9 cellular contexts compared by ENCODE assay signal in genomic region chr1:54249798-54250497, GRCh38. TPM values are rescaled to one million over a fixed set of nuclear protein-coding genes. Genes with fewer than 3 reads are reported as not detected.
DNase-seq lines count a peak whose midpoint lies in the region; ATAC-seq and TF ChIP-seq lines count a peak whose summit lies in the region.
"Had no signal": no experiment of that assay in that cellular context is flagged by ENCODE, and none has a peak within 500 bp of the region (broad histone marks: within the 10 kb centered on the region; RNA-seq: fewer than 3 reads in every experiment).

No MANE protein-coding gene starts in this region.

- no peaks in the 10 kb centered on the region for H3K27me3 ChIP-seq in heart right ventricle
- H3K27me3 ChIP-seq in stomach: no peaks in the 10 kb centered on the region

- DNase-seq in DMS 273 (lab: John Stamatoyannopoulos, UW; ENCODE audit: unreplicated experiment) (peak; percentile 60), DMS 273 treated with DMSO at 0.1 percent for 48 hours (lab: John Stamatoyannopoulos, UW) (no peak), SW480 (ENCODE audit: low spot score) (peak; percentile 83), heart right ventricle (no peak), stomach (no peak), coronary artery (ENCODE audit: low spot score) (no peak)

- H3K36me3 ChIP-seq in heart right ventricle: peaks cover 0 to 46% (median 0%) of the 10 kb centered on the region in 9 donors
- H3K36me3 ChIP-seq in stomach: peaks cover 15 to 77% (median 74%) of the 10 kb centered on the region in 4 donors

- peaks cover 0 to 49% (median 26%) of the 10 kb centered on the region in 9 donors for H3K4me1 ChIP-seq in heart right ventricle
- peaks cover 8 to 41% (median 24%) of the 10 kb centered on the region in 4 donors for H3K4me1 ChIP-seq in stomach

- TF ChIP-seq CTCF in heart right ventricle (IDR thresholded peaks at IDR 0.05): no peak
- no peak for TF ChIP-seq CTCF in stomach (IDR thresholded peaks at IDR 0.05)
- no peak for TF ChIP-seq CTCF in coronary artery (IDR thresholded peaks at IDR 0.05)

- ATAC-seq in heart right ventricle: peak in 7 of 8 donors; percentile 25 to 72 (median 49)
- ATAC-seq in HG03342 (IDR thresholded peaks at IDR 0.05; ENCODE audit: unreplicated experiment): no peak
- ATAC-seq in HG02623 (IDR thresholded peaks at IDR 0.05; ENCODE audit: unreplicated experiment): no peak

- H3K4me3 ChIP-seq in heart right ventricle: no peak overlapping the region
- no peak overlapping the region for H3K4me3 ChIP-seq in stomach
- no peak overlapping the region for H3K4me3 ChIP-seq in coronary artery

- H3K9me3 ChIP-seq in heart right ventricle (no peaks in the 10 kb centered on the region), stomach (no peaks in the 10 kb centered on the region)

- no peak for TF ChIP-seq EP300 in stomach (IDR thresholded peaks at IDR 0.05)

- H3K27ac ChIP-seq in heart right ventricle: peak overlapping the region in 1 of 10 donors; percentile 48
- peak overlapping the region in 3 of 5 donors; percentile 30 to 67 (median 47) for H3K27ac ChIP-seq in stomach
- H3K27ac ChIP-seq in coronary artery: peak overlapping the region in 1 of 2 donors; percentile 77
- H3K27ac ChIP-seq: 22Rv1 had no signal

- 72 to 73% methylated on average over 10 of the region's 10 CpGs for WGBS in heart right ventricle, 2 donors
- 65 to 80% (median 75%) methylated on average over 10 of the region's 10 CpGs for WGBS in stomach, 5 donors

- intact Hi-C loops in heart right ventricle (cut with DNase I) (no loop called here), stomach (cut with DNase I; ENCODE audit: low total_unique reads) (no loop called here)

- TF ChIP-seq POLR2A in stomach (IDR thresholded peaks at IDR 0.05): no peak

RNA-seq across cellular contexts. Expression of gene MRPL37, which starts 50.0 kb away (rescaled TPM):
- total RNA-seq in heart right ventricle (10 to 100 TPM; 82.2 to 97.4 (median 90.2) TPM), stomach (100 to 1,000 TPM in 1 of 5 donors, 10 to 100 TPM in 4; 24.8 to 111 (median 47.2) TPM)
- polyA plus RNA-seq in heart right ventricle (10 to 100 TPM; 33.0 to 75.2 TPM), stomach (10 to 100 TPM; 47.6 to 57.7 (median 54.2) TPM)

RNA-seq across cellular contexts. Expression of gene CYB5RL, which starts 50.1 kb away (rescaled TPM):
- total RNA-seq in heart right ventricle: 1 to 10 TPM; 3.2 to 8.3 (median 5.8) TPM
- 1 to 10 TPM in 1 of 2 donors, under 1 TPM in 1; 0.99 to 2.5 TPM for polyA plus RNA-seq in heart right ventricle
- 10 to 100 TPM in 2 of 5 donors, 1 to 10 TPM in 3; 1.8 to 10.7 (median 8.5) TPM for total RNA-seq in stomach
- polyA plus RNA-seq in stomach: 1 to 10 TPM; 1.2 to 2.8 (median 2.1) TPM

Comparison
In these comparisons a context has a peak if more than half of its experiments do, and no peak if none do; other contexts are left out.
1. DNase-seq: peak in DMS 273 (single experiment) and SW480 (single experiment); none in DMS 273 treated with DMSO at 0.1 percent for 48 hours (single experiment), heart right ventricle (0 of 2), stomach (single experiment) and coronary artery (single experiment).
2. ATAC-seq: peak in heart right ventricle (7 of 8); none in HG03342 (single experiment) and HG02623 (single experiment).